In the genomic region with DNA sequence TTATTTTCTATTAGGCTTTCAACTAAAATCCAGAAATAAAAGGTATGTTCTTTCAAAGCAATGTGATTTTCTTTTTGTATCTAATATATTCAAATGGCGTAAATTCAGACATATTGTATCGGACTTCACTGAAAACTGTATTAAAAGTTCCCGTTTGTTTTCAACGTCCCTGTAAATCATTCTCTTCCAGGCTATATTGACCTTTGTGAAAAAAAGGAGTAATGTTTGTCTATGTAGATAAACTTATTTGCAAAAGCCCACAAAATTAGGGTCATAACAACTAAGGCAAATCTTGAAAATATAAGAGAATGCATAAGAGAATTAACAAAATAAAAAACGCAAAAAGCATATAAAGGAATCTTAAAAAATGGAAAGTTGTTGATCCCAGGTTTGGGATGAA, we compare ENCODE assay signal across 33 cellular contexts.
DNase-seq lines count a peak whose midpoint lies in the region; ATAC-seq, FAIRE-seq and TF ChIP-seq lines count a peak whose summit lies in the region.
"Had no signal": no experiment of that assay in that cellular context is flagged by ENCODE, and none has a peak within 500 bp of the region (broad histone marks: within the 10 kb centered on the region; RNA-seq: fewer than 3 reads in every experiment).

No MANE protein-coding gene starts in this region.

- no peak for TF ChIP-seq CTCF in pancreas (IDR thresholded peaks at IDR 0.05)
- TF ChIP-seq CTCF in progenitor cell of endocrine pancreas (IDR thresholded peaks at IDR 0.05; ENCODE audit: unreplicated experiment): no peak
- no peak for TF ChIP-seq CTCF in RWPE1 (conservative IDR thresholded peaks at IDR 0.05; ENCODE audit: low read depth)

- DNase-seq in pancreas (no peak), progenitor cell of endocrine pancreas (ENCODE audit: low spot score, unreplicated experiment) (no peak), RWPE1 (ENCODE audit: low spot score) (no peak)
- DNase-seq in stimulated activated CD8-positive, alpha-beta memory T cell treated with anti-CD3 and anti-CD28 coated beads, Interleukin-4, amount 100 ng/mL, for 48 hours: no peak
- DNase-seq: 8988T; ACHN; AML-193; BE2C; C1 segment of cervical spinal cord; Caco-2; Calu3; CD4-positive, alpha-beta memory T cell; CD4-positive, alpha-beta T cell; CD4-positive, CD25-positive, alpha-beta regulatory T cell; CD8-positive, alpha-beta memory T cell; CD8-positive, alpha-beta T cell; COR-L47; DMS 273 treated with DMSO at 0.1 percent for 48 hours; DMS153; DMS53; DMS79; DMS79 treated with DMSO at 0.1 percent for 48 hours; DND-41; EL had no signal

- intact Hi-C loops in pancreas (cut with DNase I): no loop called here

- H3K4me1 ChIP-seq in pancreas: peaks cover 0 to 22% (median 15%) of the 10 kb centered on the region in 3 donors
- H3K4me1 ChIP-seq: A549; BE2C; BLaER1; BLaER1 treated with 17β-estradiol and CSF1 and Interleukin-3, amounts not matched to agents 10 nM and 100 nM; Caco-2 had no signal

- H3K36me3 ChIP-seq in pancreas: no peaks in the 10 kb centered on the region
- H3K36me3 ChIP-seq: BE2C; BLaER1; BLaER1 treated with 17β-estradiol and CSF1 and Interleukin-3, amounts not matched to agents 10 nM and 100 nM had no signal

- POLR2A ChIA-PET in RWPE1 (lab: Yijun Ruan, JAX; ENCODE audit: low non-redundant PET): no interaction called here

- H3K27ac ChIP-seq in pancreas (peak overlapping the region in 1 of 4 donors; percentile 30), RWPE1 (no peak overlapping the region)
- H3K27ac ChIP-seq: 22Rv1; A549; BLaER1; BLaER1 treated with 17β-estradiol and CSF1 and Interleukin-3, amounts not matched to agents 10 nM and 100 nM; C4-2B had no signal

- CTCF ChIA-PET in RWPE1 (lab: Yijun Ruan, JAX): no interaction called here

- peaks cover 5% of the 10 kb centered on the region for H3K27me3 Mint-ChIP-seq in progenitor cell of endocrine pancreas
- H3K27me3 Mint-ChIP-seq: B cell; CD4-positive, alpha-beta memory T cell; CD4-positive, alpha-beta T cell; CD4-positive, CD25-positive, alpha-beta regulatory T cell had no signal

- peak in 3 of 4 donors; percentile 69 to 74 (median 74) for ATAC-seq in pancreas
- ATAC-seq: A549; CD8-positive, alpha-beta T cell had no signal

- WGBS in pancreas, 2 donors: 28 to 32% methylated on average over 5 of the region's 5 CpGs

- H3K9me3 Mint-ChIP-seq in progenitor cell of endocrine pancreas (ENCODE audit: low read depth): peaks cover 5% of the 10 kb centered on the region
- H3K9me3 Mint-ChIP-seq: CD4-positive, alpha-beta T cell; CD8-positive, alpha-beta T cell had no signal

- peak overlapping the region; percentile 51 for H3K4me3 Mint-ChIP-seq in progenitor cell of endocrine pancreas (ENCODE audit: low read depth)
- H3K4me3 Mint-ChIP-seq: B cell; CD14-positive monocyte; CD4-positive, alpha-beta memory T cell; CD4-positive, alpha-beta T cell; CD4-positive, CD25-positive, alpha-beta regulatory T cell; CD8-positive, alpha-beta memory T cell; CD8-positive, alpha-beta T cell had no signal

- FAIRE-seq in pancreas (lab: Jason Lieb, UNC): no peak
- FAIRE-seq: A204.1, A549, D721Med had no signal

- H3K36me3 Mint-ChIP-seq in progenitor cell of endocrine pancreas (ENCODE audit: insufficient read depth): peaks cover 1% of the 10 kb centered on the region
- H3K36me3 Mint-ChIP-seq: CD14-positive monocyte; CD4-positive, alpha-beta memory T cell; CD4-positive, CD25-positive, alpha-beta regulatory T cell; CD8-positive, alpha-beta T cell had no signal

- peak overlapping the region; percentile 66 for H3K27ac Mint-ChIP-seq in progenitor cell of endocrine pancreas
- H3K27ac Mint-ChIP-seq: B cell; CD14-positive monocyte; CD4-positive, alpha-beta memory T cell; CD4-positive, alpha-beta T cell; CD4-positive, CD25-positive, alpha-beta regulatory T cell; CD8-positive, alpha-beta memory T cell; CD8-positive, alpha-beta T cell had no signal

- peaks cover 31% of the 10 kb centered on the region for H3K4me1 Mint-ChIP-seq in progenitor cell of endocrine pancreas (ENCODE audit: low read depth)
- H3K4me1 Mint-ChIP-seq: B cell; CD14-positive monocyte; CD4-positive, alpha-beta memory T cell; CD4-positive, CD25-positive, alpha-beta regulatory T cell; CD8-positive, alpha-beta memory T cell had no signal

- no peak overlapping the region for H3K4me3 ChIP-seq in pancreas
- H3K4me3 ChIP-seq: A549; BLaER1; BLaER1 treated with 17β-estradiol and CSF1 and Interleukin-3, amounts not matched to agents 10 nM and 100 nM had no signal

- H3K27me3 ChIP-seq in pancreas: no peaks in the 10 kb centered on the region
- H3K27me3 ChIP-seq: BE2C; BLaER1; BLaER1 treated with 17β-estradiol and CSF1 and Interleukin-3, amounts not matched to agents 10 nM and 100 nM had no signal

- no peaks in the 10 kb centered on the region for H3K9me3 ChIP-seq in pancreas
- H3K9me3 ChIP-seq: A549; BE2C; BLaER1; BLaER1 treated with 17β-estradiol and CSF1 and Interleukin-3, amounts not matched to agents 10 nM and 100 nM; Caco-2 had no signal
